1 cellular context compared by ENCODE assay signal in the genomic region with DNA sequence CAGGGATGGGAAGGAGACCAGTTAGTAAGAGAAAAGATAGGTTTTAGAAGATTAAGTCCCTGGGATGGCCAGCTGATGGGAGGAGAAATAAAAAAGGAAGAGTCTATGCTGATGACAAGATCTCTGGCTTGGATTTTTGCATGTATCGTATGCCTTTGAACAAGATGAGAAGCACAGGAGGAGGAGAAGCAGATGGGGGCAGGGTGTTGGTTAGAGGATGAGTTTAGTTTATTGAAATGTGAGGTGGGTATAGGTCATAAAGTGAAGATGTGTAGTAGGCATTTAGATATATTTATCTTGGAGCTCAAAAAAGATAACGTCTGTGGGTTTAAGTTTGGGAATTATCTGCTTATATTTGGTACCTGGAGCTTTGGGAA.
TF ChIP-seq lines count a peak whose summit lies in the region.

No MANE protein-coding gene starts in this region.

TF ChIP-seq in GM23338, 12 proteins besides CTCF, POLR2A, EP300 and RAD21:
- TF ChIP-seq, protein P1, sequence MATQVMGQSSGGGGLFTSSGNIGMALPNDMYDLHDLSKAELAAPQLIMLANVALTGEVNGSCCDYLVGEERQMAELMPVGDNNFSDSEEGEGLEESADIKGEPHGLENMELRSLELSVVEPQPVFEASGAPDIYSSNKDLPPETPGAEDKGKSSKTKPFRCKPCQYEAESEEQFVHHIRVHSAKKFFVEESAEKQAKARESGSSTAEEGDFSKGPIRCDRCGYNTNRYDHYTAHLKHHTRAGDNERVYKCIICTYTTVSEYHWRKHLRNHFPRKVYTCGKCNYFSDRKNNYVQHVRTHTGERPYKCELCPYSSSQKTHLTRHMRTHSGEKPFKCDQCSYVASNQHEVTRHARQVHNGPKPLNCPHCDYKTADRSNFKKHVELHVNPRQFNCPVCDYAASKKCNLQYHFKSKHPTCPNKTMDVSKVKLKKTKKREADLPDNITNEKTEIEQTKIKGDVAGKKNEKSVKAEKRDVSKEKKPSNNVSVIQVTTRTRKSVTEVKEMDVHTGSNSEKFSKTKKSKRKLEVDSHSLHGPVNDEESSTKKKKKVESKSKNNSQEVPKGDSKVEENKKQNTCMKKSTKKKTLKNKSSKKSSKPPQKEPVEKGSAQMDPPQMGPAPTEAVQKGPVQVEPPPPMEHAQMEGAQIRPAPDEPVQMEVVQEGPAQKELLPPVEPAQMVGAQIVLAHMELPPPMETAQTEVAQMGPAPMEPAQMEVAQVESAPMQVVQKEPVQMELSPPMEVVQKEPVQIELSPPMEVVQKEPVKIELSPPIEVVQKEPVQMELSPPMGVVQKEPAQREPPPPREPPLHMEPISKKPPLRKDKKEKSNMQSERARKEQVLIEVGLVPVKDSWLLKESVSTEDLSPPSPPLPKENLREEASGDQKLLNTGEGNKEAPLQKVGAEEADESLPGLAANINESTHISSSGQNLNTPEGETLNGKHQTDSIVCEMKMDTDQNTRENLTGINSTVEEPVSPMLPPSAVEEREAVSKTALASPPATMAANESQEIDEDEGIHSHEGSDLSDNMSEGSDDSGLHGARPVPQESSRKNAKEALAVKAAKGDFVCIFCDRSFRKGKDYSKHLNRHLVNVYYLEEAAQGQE (IDR thresholded peaks at IDR 0.05; ENCODE audit: unreplicated experiment), result no peak
- TF ChIP-seq ZNF114 (CRISPR knock-in tag; IDR thresholded peaks at IDR 0.05) (no peak), CREB1 (CRISPR knock-in tag; IDR thresholded peaks at IDR 0.05; ENCODE audit: low read depth) (no peak), JUNB (IDR thresholded peaks at IDR 0.05; ENCODE audit: unreplicated experiment) (no peak), POLR2AphosphoS5 (IDR thresholded peaks at IDR 0.05; ENCODE audit: low read depth) (no peak), EZH2phosphoT487 (IDR thresholded peaks at IDR 0.05; ENCODE audit: unreplicated experiment) (no peak), STAT1 (IDR thresholded peaks at IDR 0.05; ENCODE audit: unreplicated experiment) (no peak), EZH2 (IDR thresholded peaks at IDR 0.05; ENCODE audit: low read depth, unreplicated experiment) (no peak), ZNF331 (CRISPR knock-in tag; IDR thresholded peaks at IDR 0.05; ENCODE audit: low read depth) (no peak), NANOG (IDR thresholded peaks at IDR 0.05; ENCODE audit: borderline replicate concordance) (no peak)
- TF ChIP-seq, protein P2, sequence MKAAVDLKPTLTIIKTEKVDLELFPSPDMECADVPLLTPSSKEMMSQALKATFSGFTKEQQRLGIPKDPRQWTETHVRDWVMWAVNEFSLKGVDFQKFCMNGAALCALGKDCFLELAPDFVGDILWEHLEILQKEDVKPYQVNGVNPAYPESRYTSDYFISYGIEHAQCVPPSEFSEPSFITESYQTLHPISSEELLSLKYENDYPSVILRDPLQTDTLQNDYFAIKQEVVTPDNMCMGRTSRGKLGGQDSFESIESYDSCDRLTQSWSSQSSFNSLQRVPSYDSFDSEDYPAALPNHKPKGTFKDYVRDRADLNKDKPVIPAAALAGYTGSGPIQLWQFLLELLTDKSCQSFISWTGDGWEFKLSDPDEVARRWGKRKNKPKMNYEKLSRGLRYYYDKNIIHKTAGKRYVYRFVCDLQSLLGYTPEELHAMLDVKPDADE (IDR thresholded peaks at IDR 0.05), result no peak
- TF ChIP-seq, protein P3, sequence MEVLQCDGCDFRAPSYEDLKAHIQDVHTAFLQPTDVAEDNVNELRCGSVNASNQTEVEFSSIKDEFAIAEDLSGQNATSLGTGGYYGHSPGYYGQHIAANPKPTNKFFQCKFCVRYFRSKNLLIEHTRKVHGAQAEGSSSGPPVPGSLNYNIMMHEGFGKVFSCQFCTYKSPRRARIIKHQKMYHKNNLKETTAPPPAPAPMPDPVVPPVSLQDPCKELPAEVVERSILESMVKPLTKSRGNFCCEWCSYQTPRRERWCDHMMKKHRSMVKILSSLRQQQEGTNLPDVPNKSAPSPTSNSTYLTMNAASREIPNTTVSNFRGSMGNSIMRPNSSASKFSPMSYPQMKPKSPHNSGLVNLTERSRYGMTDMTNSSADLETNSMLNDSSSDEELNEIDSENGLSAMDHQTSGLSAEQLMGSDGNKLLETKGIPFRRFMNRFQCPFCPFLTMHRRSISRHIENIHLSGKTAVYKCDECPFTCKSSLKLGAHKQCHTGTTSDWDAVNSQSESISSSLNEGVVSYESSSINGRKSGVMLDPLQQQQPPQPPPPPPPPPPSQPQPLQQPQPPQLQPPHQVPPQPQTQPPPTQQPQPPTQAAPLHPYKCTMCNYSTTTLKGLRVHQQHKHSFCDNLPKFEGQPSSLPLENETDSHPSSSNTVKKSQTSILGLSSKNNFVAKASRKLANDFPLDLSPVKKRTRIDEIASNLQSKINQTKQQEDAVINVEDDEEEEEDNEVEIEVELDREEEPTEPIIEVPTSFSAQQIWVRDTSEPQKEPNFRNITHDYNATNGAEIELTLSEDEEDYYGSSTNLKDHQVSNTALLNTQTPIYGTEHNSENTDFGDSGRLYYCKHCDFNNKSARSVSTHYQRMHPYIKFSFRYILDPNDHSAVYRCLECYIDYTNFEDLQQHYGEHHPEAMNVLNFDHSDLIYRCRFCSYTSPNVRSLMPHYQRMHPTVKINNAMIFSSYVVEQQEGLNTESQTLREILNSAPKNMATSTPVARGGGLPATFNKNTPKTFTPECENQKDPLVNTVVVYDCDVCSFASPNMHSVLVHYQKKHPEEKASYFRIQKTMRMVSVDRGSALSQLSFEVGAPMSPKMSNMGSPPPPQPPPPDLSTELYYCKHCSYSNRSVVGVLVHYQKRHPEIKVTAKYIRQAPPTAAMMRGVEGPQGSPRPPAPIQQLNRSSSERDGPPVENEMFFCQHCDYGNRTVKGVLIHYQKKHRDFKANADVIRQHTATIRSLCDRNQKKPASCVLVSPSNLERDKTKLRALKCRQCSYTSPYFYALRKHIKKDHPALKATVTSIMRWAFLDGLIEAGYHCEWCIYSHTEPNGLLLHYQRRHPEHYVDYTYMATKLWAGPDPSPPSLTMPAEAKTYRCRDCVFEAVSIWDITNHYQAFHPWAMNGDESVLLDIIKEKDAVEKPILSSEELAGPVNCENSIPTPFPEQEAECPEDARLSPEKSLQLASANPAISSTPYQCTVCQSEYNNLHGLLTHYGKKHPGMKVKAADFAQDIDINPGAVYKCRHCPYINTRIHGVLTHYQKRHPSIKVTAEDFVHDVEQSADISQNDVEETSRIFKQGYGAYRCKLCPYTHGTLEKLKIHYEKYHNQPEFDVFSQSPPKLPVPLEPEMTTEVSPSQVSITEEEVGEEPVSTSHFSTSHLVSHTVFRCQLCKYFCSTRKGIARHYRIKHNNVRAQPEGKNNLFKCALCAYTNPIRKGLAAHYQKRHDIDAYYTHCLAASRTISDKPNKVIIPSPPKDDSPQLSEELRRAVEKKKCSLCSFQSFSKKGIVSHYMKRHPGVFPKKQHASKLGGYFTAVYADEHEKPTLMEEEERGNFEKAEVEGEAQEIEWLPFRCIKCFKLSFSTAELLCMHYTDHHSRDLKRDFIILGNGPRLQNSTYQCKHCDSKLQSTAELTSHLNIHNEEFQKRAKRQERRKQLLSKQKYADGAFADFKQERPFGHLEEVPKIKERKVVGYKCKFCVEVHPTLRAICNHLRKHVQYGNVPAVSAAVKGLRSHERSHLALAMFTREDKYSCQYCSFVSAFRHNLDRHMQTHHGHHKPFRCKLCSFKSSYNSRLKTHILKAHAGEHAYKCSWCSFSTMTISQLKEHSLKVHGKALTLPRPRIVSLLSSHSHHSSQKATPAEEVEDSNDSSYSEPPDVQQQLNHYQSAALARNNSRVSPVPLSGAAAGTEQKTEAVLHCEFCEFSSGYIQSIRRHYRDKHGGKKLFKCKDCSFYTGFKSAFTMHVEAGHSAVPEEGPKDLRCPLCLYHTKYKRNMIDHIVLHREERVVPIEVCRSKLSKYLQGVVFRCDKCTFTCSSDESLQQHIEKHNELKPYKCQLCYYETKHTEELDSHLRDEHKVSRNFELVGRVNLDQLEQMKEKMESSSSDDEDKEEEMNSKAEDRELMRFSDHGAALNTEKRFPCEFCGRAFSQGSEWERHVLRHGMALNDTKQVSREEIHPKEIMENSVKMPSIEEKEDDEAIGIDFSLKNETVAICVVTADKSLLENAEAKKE (CRISPR knock-in tag; IDR thresholded peaks at IDR 0.05), result no peak
